Comparison of ENCODE assay signal across 16 cellular contexts in genomic region chr10:47256753-47257336, GRCh38. TPM values are rescaled to one million over a fixed set of nuclear protein-coding genes. Genes with fewer than 3 reads are reported as not detected.
DNase-seq lines count a peak whose midpoint lies in the region; ATAC-seq and TF ChIP-seq lines count a peak whose summit lies in the region.
"Had no signal": no experiment of that assay in that cellular context is flagged by ENCODE, and none has a peak within 500 bp of the region (broad histone marks: within the 10 kb centered on the region; RNA-seq: fewer than 3 reads in every experiment).

No MANE protein-coding gene starts in this region.

- POLR2A ChIA-PET in activated CD4-positive, alpha-beta memory T cell treated with anti-CD3 and anti-CD28 coated beads for 36 hours (lab: Charles Lee), result no interaction called here
- POLR2A ChIA-PET in activated CD4-positive, alpha-beta memory T cell treated with anti-CD3 and anti-CD28 coated beads, Interleukin-2, amount 10 ng/mL, durations not matched to agents 7 days and 5 days (lab: Charles Lee), result no interaction called here
- POLR2A ChIA-PET in activated naive CD8-positive, alpha-beta T cell treated with anti-CD3 and anti-CD28 coated beads, Interleukin-2, amount 10 ng/mL, durations not matched to agents 7 days and 5 days (lab: Charles Lee), result no interaction called here

- H3K4me1 Mint-ChIP-seq in activated CD4-positive, alpha-beta memory T cell treated with anti-CD3 and anti-CD28 coated beads for 36 hours (ENCODE audit: low read depth), result peaks cover 71% of the 10 kb centered on the region
- H3K4me1 Mint-ChIP-seq in activated CD4-positive, alpha-beta memory T cell treated with anti-CD3 and anti-CD28 coated beads, Interleukin-2, amount 10 ng/mL, durations not matched to agents 7 days and 5 days, result peaks cover 39% of the 10 kb centered on the region
- H3K4me1 Mint-ChIP-seq in activated naive CD8-positive, alpha-beta T cell treated with anti-CD3 and anti-CD28 coated beads, Interleukin-2, amount 10 ng/mL, durations not matched to agents 7 days and 5 days, result peaks cover 59% of the 10 kb centered on the region
- peaks cover 22% of the 10 kb centered on the region for H3K4me1 Mint-ChIP-seq in stimulated activated effector memory CD8-positive, alpha-beta T cell treated with anti-CD3 and anti-CD28 coated beads, Interleukin-12 subunit alpha, Interleukin-12 subunit beta, amount 100 ng/mL, for 72 hours
- H3K4me1 Mint-ChIP-seq in neural progenitor cell, result peaks cover 31% of the 10 kb centered on the region

- intact Hi-C loops in activated CD4-positive, alpha-beta memory T cell treated with anti-CD3 and anti-CD28 coated beads for 36 hours (cut with micrococcal nuclease), result loop anchor here (1.0 to 2.0 kb wide), 4 partner anchors 8 to 96 kb away; no protein-coding TSS in a partner anchor

- H3K36me3 ChIP-seq in neural progenitor cell, result no peaks in the 10 kb centered on the region
- H3K36me3 ChIP-seq: lower lobe of right lung, tibial artery had no signal

- peaks cover 4% of the 10 kb centered on the region for H3K36me3 Mint-ChIP-seq in activated CD4-positive, alpha-beta memory T cell treated with anti-CD3 and anti-CD28 coated beads for 36 hours
- H3K36me3 Mint-ChIP-seq in activated CD4-positive, alpha-beta memory T cell treated with anti-CD3 and anti-CD28 coated beads, Interleukin-2, amount 10 ng/mL, durations not matched to agents 7 days and 5 days (ENCODE audit: low read depth), result no peaks in the 10 kb centered on the region
- peaks cover 5% of the 10 kb centered on the region for H3K36me3 Mint-ChIP-seq in activated naive CD8-positive, alpha-beta T cell treated with anti-CD3 and anti-CD28 coated beads, Interleukin-2, amount 10 ng/mL, durations not matched to agents 7 days and 5 days
- H3K36me3 Mint-ChIP-seq in stimulated activated effector memory CD8-positive, alpha-beta T cell treated with anti-CD3 and anti-CD28 coated beads, Interleukin-12 subunit alpha, Interleukin-12 subunit beta, amount 100 ng/mL, for 72 hours, result no peaks in the 10 kb centered on the region
- peaks cover 2% of the 10 kb centered on the region for H3K36me3 Mint-ChIP-seq in neural progenitor cell

- H3K4me3 Mint-ChIP-seq in activated CD4-positive, alpha-beta memory T cell treated with anti-CD3 and anti-CD28 coated beads for 36 hours, result no peak overlapping the region
- no peak overlapping the region for H3K4me3 Mint-ChIP-seq in activated CD4-positive, alpha-beta memory T cell treated with anti-CD3 and anti-CD28 coated beads, Interleukin-2, amount 10 ng/mL, durations not matched to agents 7 days and 5 days
- peak overlapping the region; percentile 65 for H3K4me3 Mint-ChIP-seq in activated naive CD8-positive, alpha-beta T cell treated with anti-CD3 and anti-CD28 coated beads, Interleukin-2, amount 10 ng/mL, durations not matched to agents 7 days and 5 days
- no peak overlapping the region for H3K4me3 Mint-ChIP-seq in stimulated activated effector memory CD8-positive, alpha-beta T cell treated with anti-CD3 and anti-CD28 coated beads, Interleukin-12 subunit alpha, Interleukin-12 subunit beta, amount 100 ng/mL, for 72 hours
- no peak overlapping the region for H3K4me3 Mint-ChIP-seq in neural progenitor cell

- H3K27ac Mint-ChIP-seq in activated CD4-positive, alpha-beta memory T cell treated with anti-CD3 and anti-CD28 coated beads for 36 hours, result peak overlapping the region; percentile 88
- H3K27ac Mint-ChIP-seq in activated CD4-positive, alpha-beta memory T cell treated with anti-CD3 and anti-CD28 coated beads, Interleukin-2, amount 10 ng/mL, durations not matched to agents 7 days and 5 days, result no peak overlapping the region
- peak overlapping the region; percentile 89 for H3K27ac Mint-ChIP-seq in activated naive CD8-positive, alpha-beta T cell treated with anti-CD3 and anti-CD28 coated beads, Interleukin-2, amount 10 ng/mL, durations not matched to agents 7 days and 5 days
- H3K27ac Mint-ChIP-seq in stimulated activated effector memory CD8-positive, alpha-beta T cell treated with anti-CD3 and anti-CD28 coated beads, Interleukin-12 subunit alpha, Interleukin-12 subunit beta, amount 100 ng/mL, for 72 hours, result no peak overlapping the region
- H3K27ac Mint-ChIP-seq in neural progenitor cell, result no peak overlapping the region

- CTCF ChIA-PET in activated CD4-positive, alpha-beta memory T cell treated with anti-CD3 and anti-CD28 coated beads for 36 hours (lab: Charles Lee), result no interaction called here
- CTCF ChIA-PET in activated CD4-positive, alpha-beta memory T cell treated with anti-CD3 and anti-CD28 coated beads, Interleukin-2, amount 10 ng/mL, durations not matched to agents 7 days and 5 days (lab: Charles Lee), result no interaction called here

- H3K79me2 ChIP-seq in neural progenitor cell (ENCODE audit: low read depth), result no peaks in the 10 kb centered on the region

- TF ChIP-seq CTCF in neural progenitor cell (IDR thresholded peaks at IDR 0.05), result no peak

- no peaks in the 10 kb centered on the region for H3K27me3 ChIP-seq in neural progenitor cell
- H3K27me3 ChIP-seq: tibial artery had no signal

- no peaks in the 10 kb centered on the region for H4K20me1 ChIP-seq in neural progenitor cell (ENCODE audit: low read depth)

- peak; percentile 59 for DNase-seq in activated CD4-positive, alpha-beta memory T cell treated with anti-CD3 and anti-CD28 coated beads for 36 hours
- no peak for DNase-seq in activated CD4-positive, alpha-beta memory T cell treated with anti-CD3 and anti-CD28 coated beads, Interleukin-2, amount 10 ng/mL, durations not matched to agents 7 days and 5 days
- DNase-seq in NAMALWA (ENCODE audit: low spot score), result peak; percentile 40
- DNase-seq in activated naive CD8-positive, alpha-beta T cell treated with anti-CD3 and anti-CD28 coated beads, Interleukin-2, amount 10 ng/mL, durations not matched to agents 7 days and 5 days, result no peak
- DNase-seq in stimulated activated effector memory CD8-positive, alpha-beta T cell treated with anti-CD3 and anti-CD28 coated beads, Interleukin-12 subunit alpha, Interleukin-12 subunit beta, amount 100 ng/mL, for 72 hours (ENCODE audit: low spot score in 2 of 2), result no peak
- no peak for DNase-seq in NCI-H128 (lab: John Stamatoyannopoulos, UW; ENCODE audit: unreplicated experiment)
- DNase-seq in neural progenitor cell (ENCODE audit: low spot score), result no peak
- DNase-seq: lower lobe of right lung, NCI-H1694, NCI-H524, nucleus accumbens, tibial artery had no signal

- H3F3A ChIP-seq in neural progenitor cell (ENCODE audit: low read depth), result no peaks in the 10 kb centered on the region

- H3K9me3 ChIP-seq in neural progenitor cell (ENCODE audit: low read depth), result no peaks in the 10 kb centered on the region
- H3K9me3 ChIP-seq: lower lobe of right lung, tibial artery had no signal

- ATAC-seq in activated naive CD8-positive, alpha-beta T cell treated with anti-CD3 and anti-CD28 coated beads, Interleukin-2, amount 10 ng/mL, durations not matched to agents 7 days and 5 days (ENCODE audit: low read depth), result no peak
- ATAC-seq in stimulated activated effector memory CD8-positive, alpha-beta T cell treated with anti-CD3 and anti-CD28 coated beads, Interleukin-12 subunit alpha, Interleukin-12 subunit beta, amount 100 ng/mL, for 72 hours, result peak; percentile 17
- ATAC-seq in HG02870 (IDR thresholded peaks at IDR 0.05; ENCODE audit: unreplicated experiment), result no peak

- H3K9me3 Mint-ChIP-seq in activated CD4-positive, alpha-beta memory T cell treated with anti-CD3 and anti-CD28 coated beads for 36 hours, result no peaks in the 10 kb centered on the region
- no peaks in the 10 kb centered on the region for H3K9me3 Mint-ChIP-seq in activated CD4-positive, alpha-beta memory T cell treated with anti-CD3 and anti-CD28 coated beads, Interleukin-2, amount 10 ng/mL, durations not matched to agents 7 days and 5 days
- H3K9me3 Mint-ChIP-seq in activated naive CD8-positive, alpha-beta T cell treated with anti-CD3 and anti-CD28 coated beads, Interleukin-2, amount 10 ng/mL, durations not matched to agents 7 days and 5 days, result no peaks in the 10 kb centered on the region
- H3K9me3 Mint-ChIP-seq in stimulated activated effector memory CD8-positive, alpha-beta T cell treated with anti-CD3 and anti-CD28 coated beads, Interleukin-12 subunit alpha, Interleukin-12 subunit beta, amount 100 ng/mL, for 72 hours, result no peaks in the 10 kb centered on the region
- no peaks in the 10 kb centered on the region for H3K9me3 Mint-ChIP-seq in neural progenitor cell

- H3K4me1 ChIP-seq in neural progenitor cell, result no peaks in the 10 kb centered on the region
- H3K4me1 ChIP-seq: lower lobe of right lung had no signal

- no peak overlapping the region for H3K4me2 ChIP-seq in neural progenitor cell

- no peak overlapping the region for H3K27ac ChIP-seq in neural progenitor cell
- H3K27ac ChIP-seq: lower lobe of right lung, RWPE1, tibial artery had no signal

- H2AFZ ChIP-seq in neural progenitor cell (replicated peaks), result no peak overlapping the region

- H3K9ac ChIP-seq in neural progenitor cell, result no peak overlapping the region

- no peaks in the 10 kb centered on the region for H3K27me3 Mint-ChIP-seq in activated CD4-positive, alpha-beta memory T cell treated with anti-CD3 and anti-CD28 coated beads for 36 hours
- no peaks in the 10 kb centered on the region for H3K27me3 Mint-ChIP-seq in activated CD4-positive, alpha-beta memory T cell treated with anti-CD3 and anti-CD28 coated beads, Interleukin-2, amount 10 ng/mL, durations not matched to agents 7 days and 5 days
- no peaks in the 10 kb centered on the region for H3K27me3 Mint-ChIP-seq in activated naive CD8-positive, alpha-beta T cell treated with anti-CD3 and anti-CD28 coated beads, Interleukin-2, amount 10 ng/mL, durations not matched to agents 7 days and 5 days
- peaks cover 14% of the 10 kb centered on the region for H3K27me3 Mint-ChIP-seq in neural progenitor cell (ENCODE audit: insufficient read depth, low read depth)

- no peak overlapping the region for H3K4me3 ChIP-seq in neural progenitor cell
- H3K4me3 ChIP-seq: lower lobe of right lung, skin epidermis, tibial artery had no signal

RNA-seq across cellular contexts. Expression of gene GDF10, which starts 43.2 kb away (rescaled TPM):
- total RNA-seq in activated CD4-positive, alpha-beta memory T cell treated with anti-CD3 and anti-CD28 coated beads for 36 hours, result under 1 TPM; 0.50 to 0.56 TPM
- total RNA-seq in activated CD4-positive, alpha-beta memory T cell treated with anti-CD3 and anti-CD28 coated beads, Interleukin-2, amount 10 ng/mL, durations not matched to agents 7 days and 5 days, result not detected
- under 1 TPM; 0.11 TPM for total RNA-seq in activated naive CD8-positive, alpha-beta T cell treated with anti-CD3 and anti-CD28 coated beads, Interleukin-2, amount 10 ng/mL, durations not matched to agents 7 days and 5 days
- total RNA-seq in neural progenitor cell (ENCODE audit: low replicate concordance), result 0.28 and 1.6 TPM in 2 replicates
- total RNA-seq: T-helper 2 cell treated with Interferon-gamma antibody and Interleukin-4, amounts not matched to agents 100 ng/mL and 5 ng/mL, for 36 hours had no signal

Comparison
In these comparisons a context has a peak if more than half of its experiments do, and no peak if none do; other contexts are left out.
1. DNase-seq: peak in activated CD4-positive, alpha-beta memory T cell treated with anti-CD3 and anti-CD28 coated beads for 36 hours (single experiment) and NAMALWA (single experiment); none in activated CD4-positive, alpha-beta memory T cell treated with anti-CD3 and anti-CD28 coated beads, Interleukin-2, amount 10 ng/mL, durations not matched to agents 7 days and 5 days (single experiment), activated naive CD8-positive, alpha-beta T cell treated with anti-CD3 and anti-CD28 coated beads, Interleukin-2, amount 10 ng/mL, durations not matched to agents 7 days and 5 days (single experiment), stimulated activated effector memory CD8-positive, alpha-beta T cell treated with anti-CD3 and anti-CD28 coated beads, Interleukin-12 subunit alpha, Interleukin-12 subunit beta, amount 100 ng/mL, for 72 hours (0 of 2), NCI-H128 (single experiment) and neural progenitor cell (single experiment).
2. H3K27ac Mint-ChIP-seq: peak in activated CD4-positive, alpha-beta memory T cell treated with anti-CD3 and anti-CD28 coated beads for 36 hours (single experiment) and activated naive CD8-positive, alpha-beta T cell treated with anti-CD3 and anti-CD28 coated beads, Interleukin-2, amount 10 ng/mL, durations not matched to agents 7 days and 5 days (single experiment); none in activated CD4-positive, alpha-beta memory T cell treated with anti-CD3 and anti-CD28 coated beads, Interleukin-2, amount 10 ng/mL, durations not matched to agents 7 days and 5 days (single experiment), stimulated activated effector memory CD8-positive, alpha-beta T cell treated with anti-CD3 and anti-CD28 coated beads, Interleukin-12 subunit alpha, Interleukin-12 subunit beta, amount 100 ng/mL, for 72 hours (single experiment) and neural progenitor cell (single experiment).